Comparison of ENCODE assay signal across 2 cellular contexts in the genomic region with DNA sequence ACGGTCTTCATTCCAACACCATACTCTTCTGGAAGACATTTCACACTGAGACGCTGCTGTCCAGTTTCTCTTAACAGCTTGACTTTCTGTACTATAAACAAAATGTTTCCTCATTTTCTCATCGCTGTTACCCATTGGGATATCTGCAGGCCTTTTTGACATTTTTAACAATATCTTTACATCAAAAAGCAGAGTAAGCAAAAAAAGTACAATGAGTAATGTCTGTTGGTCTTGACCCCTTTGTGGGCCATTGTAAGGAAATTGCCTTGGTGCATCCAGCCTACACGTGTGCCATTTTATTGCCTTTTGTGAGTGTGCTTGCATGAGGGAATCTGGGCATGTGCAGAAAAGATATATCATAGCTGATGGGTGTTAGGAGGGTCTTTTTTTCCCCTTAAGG.
TF ChIP-seq lines count a peak whose summit lies in the region.

No MANE protein-coding gene starts in this region.

TF ChIP-seq in HepG2, 621 proteins besides CTCF, POLR2A, EP300 and RAD21:
- no peak for TF ChIP-seq THYN1 (CRISPR knock-in tag; IDR thresholded peaks at IDR 0.05; ENCODE audit: borderline replicate concordance, low read depth)
- peak; percentile 59 to 65 for TF ChIP-seq MAFK (conservative IDR thresholded peaks at IDR 0.05 in 1 of 2, IDR thresholded peaks at IDR 0.05 in 1 of 2; ENCODE audit: low read length in 2 of 2)
- no peak for TF ChIP-seq ZNF607 (CRISPR knock-in tag; IDR thresholded peaks at IDR 0.05; ENCODE audit: borderline replicate concordance)
- TF ChIP-seq MAFF (IDR thresholded peaks at IDR 0.05; ENCODE audit: low read depth, low read length) = peak; percentile 66
- no peak for TF ChIP-seq FOXP1 (IDR thresholded peaks at IDR 0.05)
- no peak for TF ChIP-seq FOXP1 (CRISPR knock-in tag; IDR thresholded peaks at IDR 0.05)
- TF ChIP-seq ARHGAP35 (CRISPR knock-in tag; IDR thresholded peaks at IDR 0.05; ENCODE audit: borderline replicate concordance) = no peak

TF ChIP-seq in IMR-90, 13 proteins besides CTCF, POLR2A, EP300 and RAD21:
- TF ChIP-seq MAFK (IDR thresholded peaks at IDR 0.05; ENCODE audit: low read depth, low read length) = peak; percentile 40
- TF ChIP-seq NFE2L2 (IDR thresholded peaks at IDR 0.05; ENCODE audit: low read depth, low read length) = no peak
